10 cellular contexts compared by ENCODE assay signal in the genomic region with DNA sequence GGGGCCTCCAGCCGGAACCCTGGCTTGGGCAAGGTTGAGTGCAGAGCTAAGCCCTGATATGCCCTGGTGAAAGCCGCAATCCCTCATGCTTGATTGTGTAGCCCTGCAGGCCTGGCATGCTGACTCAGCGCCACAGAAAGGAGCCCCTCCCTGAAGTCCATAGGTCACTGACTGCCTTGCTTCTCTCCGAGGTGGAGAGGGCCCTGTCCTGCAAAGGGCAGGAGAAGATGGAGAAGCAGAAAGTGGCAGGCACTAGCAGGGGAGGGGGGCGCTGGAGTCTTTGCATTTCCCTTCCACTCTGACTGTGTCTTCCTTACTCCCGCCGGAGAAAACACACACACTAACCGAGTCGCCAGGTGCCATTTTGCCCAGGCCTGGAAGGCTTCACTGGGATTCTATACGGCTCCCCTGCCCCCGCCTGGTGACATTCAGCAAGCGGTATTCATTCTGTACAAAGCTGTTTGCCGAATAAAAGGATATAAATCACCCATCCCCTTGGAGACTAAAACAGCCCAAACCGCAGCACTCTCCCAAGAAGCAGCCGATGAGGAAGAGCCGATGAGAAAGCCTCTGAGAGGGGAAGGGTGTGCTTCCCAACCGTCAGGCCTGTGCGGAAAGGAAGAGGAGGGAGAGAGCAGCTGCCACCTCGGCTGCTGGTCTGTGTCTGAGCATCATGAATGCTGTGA.
A peak's percentile ranks its signal among the peaks of the same experiment; 100 is the strongest.
DNase-seq lines count a peak whose midpoint lies in the region; TF ChIP-seq lines count a peak whose summit lies in the region.
"Had no signal": no experiment of that assay in that cellular context is flagged by ENCODE, and none has a peak within 500 bp of the region (broad histone marks: within the 10 kb centered on the region; RNA-seq: fewer than 3 reads in every experiment).

No MANE protein-coding gene starts in this region.

- peak overlapping the region; percentile 34 for H3K27ac Mint-ChIP-seq in mesothelial cell of epicardium

- DNase-seq in COLO668 (lab: John Stamatoyannopoulos, UW; ENCODE audit: unreplicated experiment): peak; percentile 58
- peak; percentile 34 for DNase-seq in M059J (ENCODE audit: low read depth)
- no peak for DNase-seq in mesothelial cell of epicardium (ENCODE audit: low spot score in 2 of 2, unreplicated experiment in 2 of 2)
- no peak for DNase-seq in iPS-NIHi7 (ENCODE audit: extremely low spot score)
- no peak for DNase-seq in NCI-H1694 (lab: John Stamatoyannopoulos, UW)
- no peak for DNase-seq in RWPE1 (ENCODE audit: low spot score)
- DNase-seq in NCI-H1105 treated with DMSO at 0.1 percent for 48 hours (lab: John Stamatoyannopoulos, UW): no peak
- DNase-seq: naive thymus-derived CD8-positive, alpha-beta T cell had no signal

- no peaks in the 10 kb centered on the region for H3K36me3 Mint-ChIP-seq in mesothelial cell of epicardium
- H3K36me3 Mint-ChIP-seq: naive thymus-derived CD8-positive, alpha-beta T cell had no signal

- no peak overlapping the region for H3K4me3 Mint-ChIP-seq in mesothelial cell of epicardium

- TF ChIP-seq CTCF in mesothelial cell of epicardium (IDR thresholded peaks at IDR 0.05; ENCODE audit: unreplicated experiment): no peak
- no peak for TF ChIP-seq CTCF in RWPE1 (conservative IDR thresholded peaks at IDR 0.05; ENCODE audit: low read depth)

- POLR2A ChIA-PET in RWPE1 (lab: Yijun Ruan, JAX; ENCODE audit: low non-redundant PET): no interaction called here

- H3K9me3 Mint-ChIP-seq in mesothelial cell of epicardium: no peaks in the 10 kb centered on the region
- H3K9me3 Mint-ChIP-seq: naive thymus-derived CD8-positive, alpha-beta T cell had no signal

- CTCF ChIA-PET in RWPE1 (lab: Yijun Ruan, JAX): no interaction called here

- peaks cover 43% of the 10 kb centered on the region for H3K4me1 Mint-ChIP-seq in mesothelial cell of epicardium

- peaks cover 37% of the 10 kb centered on the region for H3K27me3 Mint-ChIP-seq in mesothelial cell of epicardium (ENCODE audit: low read depth)

- H3K27ac ChIP-seq in angular gyrus (ENCODE audit: low read depth, low read length) (peak overlapping the region; percentile 33), RWPE1 (no peak overlapping the region)
- H3K27ac ChIP-seq: cardiac muscle cell had no signal

Comparison
In these comparisons a context has a peak if more than half of its experiments do, and no peak if none do; other contexts are left out.
1. DNase-seq: peak in COLO668 (single experiment) and M059J (single experiment); none in mesothelial cell of epicardium (0 of 2), iPS-NIHi7 (single experiment), NCI-H1694 (single experiment), RWPE1 (single experiment) and NCI-H1105 treated with DMSO at 0.1 percent for 48 hours (single experiment).